Comparison of ENCODE assay signal across 9 cellular contexts in genomic region chr12:118436002-118436724, GRCh38. TPM values are rescaled to one million over a fixed set of nuclear protein-coding genes. Genes with fewer than 3 reads are reported as not detected.
A peak's percentile ranks its signal among the peaks of the same experiment; 100 is the strongest.
DNase-seq lines count a peak whose midpoint lies in the region; ATAC-seq, FAIRE-seq and TF ChIP-seq lines count a peak whose summit lies in the region.
"Had no signal": no experiment of that assay in that cellular context is flagged by ENCODE, and none has a peak within 500 bp of the region (broad histone marks: within the 10 kb centered on the region; RNA-seq: fewer than 3 reads in every experiment).

No MANE protein-coding gene starts in this region.

- no peaks in the 10 kb centered on the region for H3K9me3 ChIP-seq in Loucy (ENCODE audit: insufficient read depth, low read depth, low read length)
- H3K9me3 ChIP-seq in astrocyte (ENCODE audit: insufficient read depth, low read depth, low read length): no peaks in the 10 kb centered on the region

- no peak for FAIRE-seq in astrocyte (lab: Jason Lieb, UNC)

- H3K4me3 ChIP-seq in Loucy (ENCODE audit: low read length, poor library complexity, severe bottlenecking): no peak overlapping the region
- H3K4me3 ChIP-seq in astrocyte (ENCODE audit: insufficient read depth, low read depth, low read length): no peak overlapping the region

- H3K36me3 ChIP-seq in Loucy (ENCODE audit: insufficient read depth, low read length) (no peaks in the 10 kb centered on the region), astrocyte (ENCODE audit: insufficient read depth, low read length) (no peaks in the 10 kb centered on the region)

- H3K4me2 ChIP-seq in Loucy (ENCODE audit: low read depth, low read length, poor library complexity, severe bottlenecking) (no peak overlapping the region), astrocyte (ENCODE audit: low read length) (peak overlapping the region; percentile 34)

- no peaks in the 10 kb centered on the region for H3K9me2 ChIP-seq in Loucy (replicated peaks; ENCODE audit: low read depth, low read length)

- H3K27me3 ChIP-seq in Loucy (ENCODE audit: insufficient read depth, low read length, poor library complexity, severe bottlenecking): no peaks in the 10 kb centered on the region
- H3K27me3 ChIP-seq in astrocyte (ENCODE audit: insufficient read depth, low read length): no peaks in the 10 kb centered on the region

- H3K9me3 Mint-ChIP-seq in astrocyte (ENCODE audit: unreplicated experiment): peaks cover 2% of the 10 kb centered on the region
- H3K9me3 Mint-ChIP-seq: effector memory CD8-positive, alpha-beta T cell had no signal

- no peaks in the 10 kb centered on the region for H3K4me1 ChIP-seq in Loucy (ENCODE audit: insufficient read depth, low read length, poor library complexity, severe bottlenecking)
- no peaks in the 10 kb centered on the region for H3K4me1 ChIP-seq in astrocyte (ENCODE audit: insufficient read depth, low read length)

- no peak overlapping the region for H3K4me3 Mint-ChIP-seq in astrocyte (ENCODE audit: unreplicated experiment)
- H3K4me3 Mint-ChIP-seq: effector memory CD8-positive, alpha-beta T cell had no signal

- no peaks in the 10 kb centered on the region for H3F3A ChIP-seq in Loucy (ENCODE audit: low read depth)

- H4K20me1 ChIP-seq in Loucy (ENCODE audit: insufficient read depth, low read length, poor library complexity, severe bottlenecking) (no peaks in the 10 kb centered on the region), astrocyte (ENCODE audit: insufficient read depth, low read length) (no peaks in the 10 kb centered on the region)

- no peaks in the 10 kb centered on the region for H3K36me3 Mint-ChIP-seq in astrocyte (ENCODE audit: low read depth, unreplicated experiment)

- no peak overlapping the region for H3K27ac ChIP-seq in astrocyte (ENCODE audit: low read depth, low read length)

- peak; percentile 48; the same call in 1 of the 3 replicates for TF ChIP-seq CTCF in GM12872 (IDR thresholded peaks at IDR 0.05; ENCODE audit: insufficient read depth, low read depth, low read length)
- peak; percentile 49 for TF ChIP-seq CTCF in Loucy (conservative IDR thresholded peaks at IDR 0.05; ENCODE audit: low read length)
- no peak for TF ChIP-seq CTCF in astrocyte (IDR thresholded peaks at IDR 0.05; ENCODE audit: insufficient read depth, low read depth, low read length)

- H3K4me1 Mint-ChIP-seq in astrocyte (ENCODE audit: low read depth, unreplicated experiment): peaks cover 20% of the 10 kb centered on the region

- no peak for ATAC-seq in GM21723 (IDR thresholded peaks at IDR 0.05; ENCODE audit: unreplicated experiment)
- ATAC-seq: effector memory CD8-positive, alpha-beta T cell had no signal

- H3K9ac ChIP-seq in Loucy (ENCODE audit: low read depth, low read length, poor library complexity, severe bottlenecking) (no peak overlapping the region), astrocyte (ENCODE audit: low read length) (no peak overlapping the region)

- DNase-seq in astrocyte (ENCODE audit: low read depth) (no peak), midbrain (lab: John Stamatoyannopoulos, UW) (peak; percentile 2), C1 segment of cervical spinal cord (lab: John Stamatoyannopoulos, UW) (no peak)
- DNase-seq in activated CD4-positive, CD25-positive, alpha-beta regulatory T cell (lab: John Stamatoyannopoulos, UW): no peak
- no peak for DNase-seq in central memory CD4-positive, alpha-beta T cell
- DNase-seq: effector memory CD8-positive, alpha-beta T cell had no signal

- H3K27me3 Mint-ChIP-seq in astrocyte (ENCODE audit: low read depth, unreplicated experiment): no peaks in the 10 kb centered on the region

- H2AFZ ChIP-seq in Loucy (ENCODE audit: low read length) (no peak overlapping the region), astrocyte (ENCODE audit: low read depth, low read length) (no peak overlapping the region)

- H3K79me2 ChIP-seq in Loucy (ENCODE audit: insufficient read depth, low read length) (no peaks in the 10 kb centered on the region), astrocyte (ENCODE audit: insufficient read depth, low read length) (no peaks in the 10 kb centered on the region)

- no peak overlapping the region for H3K27ac Mint-ChIP-seq in astrocyte (ENCODE audit: unreplicated experiment)
- H3K27ac Mint-ChIP-seq: effector memory CD8-positive, alpha-beta T cell had no signal

RNA-seq across cellular contexts. Expression of gene SUDS3, which starts 59.8 kb away (rescaled TPM):
- total RNA-seq in astrocyte: 30.6 and 31.0 TPM in 2 replicates
